Comparison of ENCODE assay signal across 8 cellular contexts in genomic region chr1:244651956-244652698, GRCh38. TPM values are rescaled to one million over a fixed set of nuclear protein-coding genes. Genes with fewer than 3 reads are reported as not detected.
DNase-seq lines count a peak whose midpoint lies in the region; ATAC-seq, FAIRE-seq and TF ChIP-seq lines count a peak whose summit lies in the region.

No MANE protein-coding gene starts in this region.

- H3K4me1 Mint-ChIP-seq in stimulated activated naive CD8-positive, alpha-beta T cell treated with anti-CD3 and anti-CD28 coated beads, Interleukin-15, Interleukin-2, amounts not matched to agents 100 ng/mL and 50 ng/mL, for 24 hours (ENCODE audit: low read depth), result peaks cover 12% of the 10 kb centered on the region

- peaks cover 10 to 27% of the 10 kb centered on the region in 2 donors for H3K4me1 ChIP-seq in mucosa of rectum (ENCODE audit: control insufficient read depth in 2 of 2, insufficient read depth in 2 of 2, low read length in 2 of 2)

- no peak for TF ChIP-seq CTCF in bronchial epithelial cell (IDR thresholded peaks at IDR 0.05; ENCODE audit: insufficient read depth, low read length, severe bottlenecking)

- ATAC-seq in stimulated activated naive CD8-positive, alpha-beta T cell treated with anti-CD3 and anti-CD28 coated beads, Interleukin-15, Interleukin-2, amounts not matched to agents 100 U/mL and 50 U/mL, for 24 hours, result no peak
- ATAC-seq in HG03354 (IDR thresholded peaks at IDR 0.05; ENCODE audit: poor library complexity, severe bottlenecking, unreplicated experiment) (no peak), GM21367 (IDR thresholded peaks at IDR 0.05; ENCODE audit: unreplicated experiment) (no peak)

- no peak for DNase-seq in stimulated activated naive CD8-positive, alpha-beta T cell treated with anti-CD3 and anti-CD28 coated beads, Interleukin-15, Interleukin-2, amounts not matched to agents 100 U/mL and 50 U/mL, for 24 hours
- no peak for DNase-seq in bronchial epithelial cell (ENCODE audit: low read depth)
- no peak for DNase-seq in CD1c-positive myeloid dendritic cell (ENCODE audit: extremely low spot score)
- DNase-seq in C1 segment of cervical spinal cord (lab: John Stamatoyannopoulos, UW), result no peak

- peaks cover 4% of the 10 kb centered on the region for H3K36me3 Mint-ChIP-seq in stimulated activated naive CD8-positive, alpha-beta T cell treated with anti-CD3 and anti-CD28 coated beads, Interleukin-15, Interleukin-2, amounts not matched to agents 100 ng/mL and 50 ng/mL, for 24 hours (ENCODE audit: low read depth)

- H3K4me3 ChIP-seq in bronchial epithelial cell (ENCODE audit: low read depth, low read length) (peak overlapping the region; percentile 33), mucosa of rectum (ENCODE audit: low read length in 2 of 2) (peak overlapping the region; percentile 63 to 94)

- no peaks in the 10 kb centered on the region for H3K9me3 Mint-ChIP-seq in stimulated activated naive CD8-positive, alpha-beta T cell treated with anti-CD3 and anti-CD28 coated beads, Interleukin-15, Interleukin-2, amounts not matched to agents 100 ng/mL and 50 ng/mL, for 24 hours

- peak overlapping the region; percentile 61 to 76 for H3K9ac ChIP-seq in mucosa of rectum (ENCODE audit: low read depth in 1 of 2, low read length in 2 of 2)

- H3K27ac Mint-ChIP-seq in stimulated activated naive CD8-positive, alpha-beta T cell treated with anti-CD3 and anti-CD28 coated beads, Interleukin-15, Interleukin-2, amounts not matched to agents 100 ng/mL and 50 ng/mL, for 24 hours, result peak overlapping the region; percentile 93

- H3K27me3 ChIP-seq in bronchial epithelial cell (ENCODE audit: control insufficient read depth, insufficient read depth, low read length) (no peaks in the 10 kb centered on the region), mucosa of rectum (ENCODE audit: control insufficient read depth in 2 of 2, insufficient read depth in 2 of 2, low read length in 2 of 2) (no peaks in the 10 kb centered on the region)

- H3K27me3 Mint-ChIP-seq in stimulated activated naive CD8-positive, alpha-beta T cell treated with anti-CD3 and anti-CD28 coated beads, Interleukin-15, Interleukin-2, amounts not matched to agents 100 ng/mL and 50 ng/mL, for 24 hours, result no peaks in the 10 kb centered on the region

- no peak for FAIRE-seq in bronchial epithelial cell (lab: Jason Lieb, UNC)

- H3K36me3 ChIP-seq in bronchial epithelial cell (ENCODE audit: control insufficient read depth, insufficient read depth, low read length), result no peaks in the 10 kb centered on the region
- H3K36me3 ChIP-seq in mucosa of rectum (ENCODE audit: control insufficient read depth in 2 of 2, insufficient read depth in 2 of 2, low read length in 2 of 2), result no peaks in the 10 kb centered on the region

- H3K9me3 ChIP-seq in mucosa of rectum (ENCODE audit: control insufficient read depth in 2 of 2, low read length in 2 of 2), result no peaks in the 10 kb centered on the region

- peak overlapping the region; percentile 88 for H3K4me3 Mint-ChIP-seq in stimulated activated naive CD8-positive, alpha-beta T cell treated with anti-CD3 and anti-CD28 coated beads, Interleukin-15, Interleukin-2, amounts not matched to agents 100 ng/mL and 50 ng/mL, for 24 hours

- H3K27ac ChIP-seq in mucosa of rectum (ENCODE audit: low read depth in 2 of 2, low read length in 2 of 2), result peak overlapping the region; percentile 18 to 71

RNA-seq across cellular contexts. Expression of gene DESI2, which starts 0.8 kb away (rescaled TPM):
- total RNA-seq in bronchial epithelial cell, result 54.8 and 64.3 TPM in 2 replicates
